In the genomic region with DNA sequence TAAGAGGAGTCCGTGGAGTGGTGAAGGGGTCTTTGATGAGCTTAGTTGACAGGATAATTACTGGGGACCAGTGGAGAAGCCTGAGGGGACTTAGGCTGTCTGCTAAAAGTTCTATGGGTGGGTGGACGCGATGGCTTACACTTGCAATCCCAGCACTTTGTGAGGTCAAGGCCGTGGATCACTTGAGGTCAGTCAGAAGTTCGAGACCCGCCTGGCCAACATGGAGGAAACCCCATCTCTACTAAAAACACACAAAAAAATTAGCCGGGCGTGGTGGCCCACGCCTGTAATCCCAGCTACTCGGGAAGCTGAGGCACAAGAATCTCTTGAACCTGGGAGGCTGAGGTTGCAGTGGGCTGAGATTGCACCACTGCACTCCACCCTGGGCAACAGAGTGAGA, we compare ENCODE assay signal across 6 cellular contexts. TPM values are rescaled to one million over a fixed set of nuclear protein-coding genes. Genes with fewer than 3 reads are reported as not detected.
A peak's percentile ranks its signal among the peaks of the same experiment; 100 is the strongest.
DNase-seq lines count a peak whose midpoint lies in the region; ATAC-seq and TF ChIP-seq lines count a peak whose summit lies in the region.
"Not testable (repeated sequence)": the region's sequence is repeated elsewhere in the genome, so short reads cannot be mapped to it uniquely, and the experiment has no call there.

No MANE protein-coding gene starts in this region.

- not testable (repeated sequence) for H3K27me3 Mint-ChIP-seq in activated B cell treated with CpG ODN at 0.5 μM for 24 hours; osteocyte (ENCODE audit: unreplicated experiment); type B pancreatic cell

- not testable (repeated sequence) for H2AFZ ChIP-seq in HCT116 (ENCODE audit: low read depth, low read length, poor library complexity, severe bottlenecking); hepatocyte

- TF ChIP-seq RAD21 in HCT116 (IDR thresholded peaks at IDR 0.05; ENCODE audit: low read depth) = not testable (repeated sequence)

- H3K4me3 ChIP-seq in HCT116 (replicated peaks in 1 of 2; ENCODE audit: low read depth in 1 of 2, low read length in 2 of 2) (peak overlapping the region; percentile 69 to 93; a peak in 3 of 4 replicates), breast epithelium (peak overlapping the region in 1 of 3 donors; percentile 92)
- not testable (repeated sequence) for H3K4me3 ChIP-seq in hepatocyte

- H3K27me3 ChIP-seq in HCT116 (ENCODE audit: insufficient read depth, low read length); breast epithelium; hepatocyte: not testable (repeated sequence)

- not testable (repeated sequence) for TF ChIP-seq CTCF in HCT116 (IDR thresholded peaks at IDR 0.05 in 2 of 3, conservative IDR thresholded peaks at IDR 0.05 in 1 of 3; ENCODE audit: borderline replicate concordance in 1 of 3, insufficient read depth in 1 of 3, low read depth in 2 of 3, low read length in 2 of 3); activated B cell treated with CpG ODN at 0.5 μM for 24 hours (IDR thresholded peaks at IDR 0.05); breast epithelium (IDR thresholded peaks at IDR 0.05); hepatocyte (IDR thresholded peaks at IDR 0.05; ENCODE audit: poor library complexity); osteocyte (IDR thresholded peaks at IDR 0.05); type B pancreatic cell (conservative IDR thresholded peaks at IDR 0.05)

- intact Hi-C loops in HCT116 (cut with micrococcal nuclease); activated B cell treated with CpG ODN at 0.5 μM for 24 hours (cut with micrococcal nuclease); breast epithelium (cut with DNase I; ENCODE audit: low total_unique reads): not testable (repeated sequence)

- peak overlapping the region; percentile 78 for H3K27ac ChIP-seq in HCT116 (ENCODE audit: low read depth, low read length)
- peak overlapping the region; percentile 97 to 100 for H3K27ac ChIP-seq in breast epithelium
- H3K27ac ChIP-seq in hepatocyte = peak overlapping the region; percentile 43

- ATAC-seq in HCT116; activated B cell treated with CpG ODN at 0.5 μM for 24 hours (ENCODE audit: low read depth): not testable (repeated sequence)

- not testable (repeated sequence) for H3K9ac ChIP-seq in HCT116 (ENCODE audit: low read length)

- BruUV-seq in HCT116 (replicated peaks; lab: Mats Ljungman, UMichigan) = not testable (repeated sequence)

- H3K9me3 Mint-ChIP-seq in activated B cell treated with CpG ODN at 0.5 μM for 24 hours; osteocyte (ENCODE audit: unreplicated experiment); type B pancreatic cell: not testable (repeated sequence)

- H3K4me3 Mint-ChIP-seq in activated B cell treated with CpG ODN at 0.5 μM for 24 hours (peak overlapping the region; percentile 99), osteocyte (ENCODE audit: unreplicated experiment) (peak overlapping the region; percentile 95), type B pancreatic cell (peak overlapping the region; percentile 98)

- RAD21 ChIA-PET in HCT116 (lab: Charles Lee; ENCODE audit: low non-redundant PET in 1 of 2, low total read pairs in 2 of 2, uncharacterized antibody in 2 of 2, unreplicated experiment in 2 of 2) = interaction anchor here in 1 of 2 experiments (1.0 to 1.8 kb wide), 2 partner anchors 34 to 35 kb away, joined by 4 to 9 read pairs; no protein-coding TSS in a partner anchor

- not testable (repeated sequence) for TF ChIP-seq POLR2A in HCT116 (IDR thresholded peaks at IDR 0.05; ENCODE audit: borderline replicate concordance, extremely low read depth, insufficient read depth, insufficient read length); breast epithelium (IDR thresholded peaks at IDR 0.05)

- H3K4me2 ChIP-seq in HCT116 (ENCODE audit: low read length) (peak overlapping the region; percentile 84), hepatocyte (peak overlapping the region; percentile 92)

- not testable (repeated sequence) for H3K36me3 ChIP-seq in HCT116 (ENCODE audit: control insufficient read depth in 1 of 2, insufficient read depth in 2 of 2, low read length in 2 of 2); breast epithelium; hepatocyte (replicated peaks; ENCODE audit: insufficient read depth, low read depth)

- H3K4me1 ChIP-seq in HCT116 (ENCODE audit: control insufficient read depth in 1 of 2, insufficient read depth in 2 of 2, low read length in 2 of 2) (peaks cover 13 to 45% of the 10 kb centered on the region in 2 experiments), hepatocyte (ENCODE audit: insufficient read depth) (peaks cover 12% of the 10 kb centered on the region)
- not testable (repeated sequence) for H3K4me1 ChIP-seq in breast epithelium

- not testable (repeated sequence) for H3K9me2 ChIP-seq in HCT116 (ENCODE audit: insufficient read depth); hepatocyte (replicated peaks; ENCODE audit: insufficient read depth)

- DNase-seq in HCT116 (ENCODE audit: low read depth, low spot score); activated B cell treated with CpG ODN at 0.5 μM for 24 hours; breast epithelium (ENCODE audit: low spot score in 2 of 2); hepatocyte (ENCODE audit: low spot score); osteocyte (ENCODE audit: extremely low spot score, unreplicated experiment); type B pancreatic cell (ENCODE audit: extremely low spot score, unreplicated experiment): not testable (repeated sequence)

- POLR2A ChIA-PET in HCT116 (lab: Charles Lee) (interaction anchor here (1.8 kb wide), 1 partner anchor 57 kb away, joined by 7 read pairs; a partner anchor contains a TSS), activated B cell treated with CpG ODN at 0.5 μM for 24 hours (lab: Charles Lee) (interaction anchor here (0.6 to 7.2 kb wide), 14 partner anchors 10 to 354 kb away, joined by 3 to 68 read pairs (median 6); a partner anchor contains a TSS)

- CTCF ChIA-PET in HCT116 (lab: Charles Lee) = interaction anchor here (0.5 to 3.8 kb wide), 11 partner anchors 13 to 195 kb away, joined by 3 to 63 read pairs (median 5); a partner anchor contains a TSS
- CTCF ChIA-PET in activated B cell treated with CpG ODN at 0.5 μM for 24 hours (lab: Charles Lee) = interaction anchor here (0.6 to 3.0 kb wide), 5 partner anchors 17 to 50 kb away, joined by 3 to 29 read pairs (median 3); no protein-coding TSS in a partner anchor

- not testable (repeated sequence) for H4K20me1 ChIP-seq in HCT116 (ENCODE audit: insufficient read depth)
- peaks cover 12% of the 10 kb centered on the region for H4K20me1 ChIP-seq in hepatocyte (ENCODE audit: insufficient read depth, poor library complexity, severe bottlenecking)

- H3K36me3 Mint-ChIP-seq in activated B cell treated with CpG ODN at 0.5 μM for 24 hours (ENCODE audit: low read depth) = peaks cover 32% of the 10 kb centered on the region
- H3K36me3 Mint-ChIP-seq in osteocyte (ENCODE audit: unreplicated experiment); type B pancreatic cell: not testable (repeated sequence)

- H3K27ac Mint-ChIP-seq in activated B cell treated with CpG ODN at 0.5 μM for 24 hours (peak overlapping the region; percentile 99), osteocyte (ENCODE audit: unreplicated experiment) (peak overlapping the region; percentile 98), type B pancreatic cell (peak overlapping the region; percentile 99)

- peaks cover 44% of the 10 kb centered on the region for H3K4me1 Mint-ChIP-seq in activated B cell treated with CpG ODN at 0.5 μM for 24 hours
- peaks cover 57% of the 10 kb centered on the region for H3K4me1 Mint-ChIP-seq in osteocyte (ENCODE audit: unreplicated experiment)
- H3K4me1 Mint-ChIP-seq in type B pancreatic cell (ENCODE audit: unreplicated experiment) = peaks cover 41% of the 10 kb centered on the region

- WGBS in hepatocyte (ENCODE audit: low lambda C conversion rate, missing lambda C conversion rate) = 85% methylated on average over 10 of the region's 10 CpGs

- not testable (repeated sequence) for H3K9me3 ChIP-seq in HCT116 (ENCODE audit: control insufficient read depth in 1 of 2, insufficient read depth in 1 of 2, low read depth in 1 of 2, low read length in 2 of 2); breast epithelium; hepatocyte (ENCODE audit: low read depth)

- peaks cover 34% of the 10 kb centered on the region for H3K79me2 ChIP-seq in HCT116 (ENCODE audit: insufficient read depth, low read length)
- peaks cover 34% of the 10 kb centered on the region for H3K79me2 ChIP-seq in hepatocyte

RNA-seq across cellular contexts. Expression of a gene that starts 2.8 kb away (rescaled TPM):
- 57.2 TPM for total RNA-seq in HCT116 (2021; ENCODE audit: unreplicated experiment)
- 58.8 and 65.6 TPM in 2 replicates for polyA plus RNA-seq in HCT116 (2012)
- total RNA-seq in activated B cell treated with CpG ODN at 0.5 μM for 24 hours = 38.2 and 38.6 TPM in 2 replicates
- total RNA-seq in breast epithelium = 10 to 100 TPM; 18.7 to 22.1 (median 19.8) TPM
- 31.2 and 32.2 TPM in 2 replicates for total RNA-seq in hepatocyte
- polyA plus RNA-seq in hepatocyte = 36.6 and 38.8 TPM in 2 replicates
- 45.4 and 52.3 TPM in 2 replicates for total RNA-seq in osteocyte
- 43.5 and 49.1 TPM in 2 replicates for total RNA-seq in type B pancreatic cell (ENCODE audit: low replicate concordance)

RNA-seq across cellular contexts. Expression of a gene that starts 9.7 kb away (rescaled TPM):
- total RNA-seq in HCT116 (2021; ENCODE audit: unreplicated experiment) (96.1 TPM), activated B cell treated with CpG ODN at 0.5 μM for 24 hours (47.9 and 48.1 TPM in 2 replicates), breast epithelium (10 to 100 TPM; 11.4 to 38.6 (median 24.3) TPM), hepatocyte (32.6 and 47.1 TPM in 2 replicates), osteocyte (66.8 and 75.3 TPM in 2 replicates), type B pancreatic cell (ENCODE audit: low replicate concordance) (54.9 and 78.9 TPM in 2 replicates)
- polyA plus RNA-seq in HCT116 (2012) = 55.7 and 62.1 TPM in 2 replicates
- polyA plus RNA-seq in hepatocyte = 20.4 and 24.4 TPM in 2 replicates

RNA-seq across cellular contexts. Expression of a gene that starts 23.8 kb away (rescaled TPM):
- total RNA-seq in HCT116 (2021; ENCODE audit: unreplicated experiment) (52.0 TPM), activated B cell treated with CpG ODN at 0.5 μM for 24 hours (85.4 and 96.5 TPM in 2 replicates), breast epithelium (10 to 100 TPM; 20.2 to 25.6 (median 24.9) TPM), hepatocyte (14.3 and 17.4 TPM in 2 replicates), osteocyte (115 and 122 TPM in 2 replicates), type B pancreatic cell (ENCODE audit: low replicate concordance) (44.8 and 70.3 TPM in 2 replicates)
- polyA plus RNA-seq in HCT116 (2012) = 43.4 and 44.2 TPM in 2 replicates
- 19.3 and 23.2 TPM in 2 replicates for polyA plus RNA-seq in hepatocyte

RNA-seq across cellular contexts. Expression of a gene that starts 25.1 kb away (rescaled TPM):
- total RNA-seq in HCT116 (2021; ENCODE audit: unreplicated experiment) (13.1 TPM), activated B cell treated with CpG ODN at 0.5 μM for 24 hours (19.6 and 22.7 TPM in 2 replicates), breast epithelium (1 to 10 TPM; 4.0 to 6.9 (median 6.0) TPM), hepatocyte (4.9 and 5.1 TPM in 2 replicates), osteocyte (9.9 and 11.9 TPM in 2 replicates), type B pancreatic cell (ENCODE audit: low replicate concordance) (18.2 and 19.3 TPM in 2 replicates)
- 7.1 TPM in 2 replicates for polyA plus RNA-seq in HCT116 (2012)
- polyA plus RNA-seq in hepatocyte = 8.6 and 9.7 TPM in 2 replicates

RNA-seq across cellular contexts. Expression of a gene that starts 27.8 kb away (rescaled TPM):
- total RNA-seq in HCT116 (2021; ENCODE audit: unreplicated experiment) (32.7 TPM), activated B cell treated with CpG ODN at 0.5 μM for 24 hours (26.1 and 29.0 TPM in 2 replicates), breast epithelium (10 to 100 TPM; 31.4 to 64.0 (median 37.0) TPM), hepatocyte (34.2 and 38.6 TPM in 2 replicates), osteocyte (21.0 and 27.4 TPM in 2 replicates), type B pancreatic cell (ENCODE audit: low replicate concordance) (23.7 and 29.3 TPM in 2 replicates)
- polyA plus RNA-seq in HCT116 (2012) = 32.8 and 41.3 TPM in 2 replicates
- polyA plus RNA-seq in hepatocyte = 37.8 and 38.6 TPM in 2 replicates

Comparison
In these comparisons a context has a peak if more than half of its experiments do, and no peak if none do; other contexts are left out.
1. H3K27ac ChIP-seq: peak in every context shown above with its lines; median percentile 98 in breast epithelium; 78 in HCT116; 43 in hepatocyte.